Comparison of ENCODE assay signal across 2 cellular contexts in the genomic region with DNA sequence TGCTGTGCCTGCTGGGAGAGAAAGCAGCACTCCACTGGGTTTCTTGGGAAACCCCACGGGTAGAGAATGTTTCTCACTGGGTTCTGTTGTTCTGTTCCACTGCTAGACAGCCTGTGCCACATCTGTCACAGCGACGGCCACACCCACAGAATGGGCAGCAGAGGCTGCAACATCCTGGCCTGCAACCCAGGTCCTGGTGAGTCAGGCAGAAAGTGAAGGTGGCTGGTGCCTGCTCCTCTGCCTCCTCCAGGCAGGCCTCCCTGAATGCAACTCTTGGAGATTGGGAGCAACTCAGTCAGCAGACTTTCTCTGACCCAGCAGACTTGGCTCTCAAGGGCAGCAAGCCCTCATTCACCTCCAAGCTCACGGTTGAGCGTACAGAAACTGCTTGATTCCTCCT.
TF ChIP-seq lines count a peak whose summit lies in the region.

No MANE protein-coding gene starts in this region.

TF ChIP-seq in A549, 52 proteins besides CTCF, POLR2A, EP300 and RAD21:
- TF ChIP-seq FOSB (CRISPR knock-in tag; IDR thresholded peaks at IDR 0.05) (no peak), ZFP36 (IDR thresholded peaks at IDR 0.05; ENCODE audit: borderline replicate concordance, partially characterized antibody) (peak; percentile 92)

TF ChIP-seq in K562, 482 proteins besides CTCF, POLR2A, EP300 and RAD21:
- TF ChIP-seq XRCC4 (IDR thresholded peaks at IDR 0.05; ENCODE audit: extremely low read depth, insufficient read depth, insufficient read length) (no peak), SMARCA5 (IDR thresholded peaks at IDR 0.05) (peak; percentile 64; the same call in 1 of the 2 replicates), ZNF146 (CRISPR knock-in tag; IDR thresholded peaks at IDR 0.05; ENCODE audit: unreplicated experiment) (no peak), TCFL5 (CRISPR knock-in tag; conservative IDR thresholded peaks at IDR 0.05) (no peak), CEBPG (CRISPR knock-in tag; IDR thresholded peaks at IDR 0.05) (no peak), CEBPG (tag; conservative IDR thresholded peaks at IDR 0.05 in 1 of 2, IDR thresholded peaks at IDR 0.05 in 1 of 2) (no peak), TOE1 (IDR thresholded peaks at IDR 0.05; ENCODE audit: borderline replicate concordance) (no peak), TOE1 (CRISPR knock-in tag; IDR thresholded peaks at IDR 0.05; ENCODE audit: borderline replicate concordance, low read depth) (no peak), NEUROD1 (IDR thresholded peaks at IDR 0.05; ENCODE audit: borderline replicate concordance, low read depth, low read length, partially characterized antibody) (no peak), ZFP36 (IDR thresholded peaks at IDR 0.05; ENCODE audit: low read depth, low read length, partially characterized antibody) (peak; percentile 98), ETV1 (tag; conservative IDR thresholded peaks at IDR 0.05; ENCODE audit: low read depth) (no peak), SMARCA4 (IDR thresholded peaks at IDR 0.05) (no peak), ZNF354B (CRISPR knock-in tag; IDR thresholded peaks at IDR 0.05) (no peak), BCOR (IDR thresholded peaks at IDR 0.05) (0 out of 2 replicates have a peak, but pooled peaks have one; percentile 17), RBM25 (IDR thresholded peaks at IDR 0.05; ENCODE audit: low read depth, low read length, severe bottlenecking) (peak; percentile 61), ZNF766 (CRISPR knock-in tag; conservative IDR thresholded peaks at IDR 0.05) (no peak), ZNF436 (CRISPR knock-in tag; IDR thresholded peaks at IDR 0.05) (0 out of 2 replicates have a peak, but pooled peaks have one; percentile 41)
- TF ChIP-seq, protein P1, sequence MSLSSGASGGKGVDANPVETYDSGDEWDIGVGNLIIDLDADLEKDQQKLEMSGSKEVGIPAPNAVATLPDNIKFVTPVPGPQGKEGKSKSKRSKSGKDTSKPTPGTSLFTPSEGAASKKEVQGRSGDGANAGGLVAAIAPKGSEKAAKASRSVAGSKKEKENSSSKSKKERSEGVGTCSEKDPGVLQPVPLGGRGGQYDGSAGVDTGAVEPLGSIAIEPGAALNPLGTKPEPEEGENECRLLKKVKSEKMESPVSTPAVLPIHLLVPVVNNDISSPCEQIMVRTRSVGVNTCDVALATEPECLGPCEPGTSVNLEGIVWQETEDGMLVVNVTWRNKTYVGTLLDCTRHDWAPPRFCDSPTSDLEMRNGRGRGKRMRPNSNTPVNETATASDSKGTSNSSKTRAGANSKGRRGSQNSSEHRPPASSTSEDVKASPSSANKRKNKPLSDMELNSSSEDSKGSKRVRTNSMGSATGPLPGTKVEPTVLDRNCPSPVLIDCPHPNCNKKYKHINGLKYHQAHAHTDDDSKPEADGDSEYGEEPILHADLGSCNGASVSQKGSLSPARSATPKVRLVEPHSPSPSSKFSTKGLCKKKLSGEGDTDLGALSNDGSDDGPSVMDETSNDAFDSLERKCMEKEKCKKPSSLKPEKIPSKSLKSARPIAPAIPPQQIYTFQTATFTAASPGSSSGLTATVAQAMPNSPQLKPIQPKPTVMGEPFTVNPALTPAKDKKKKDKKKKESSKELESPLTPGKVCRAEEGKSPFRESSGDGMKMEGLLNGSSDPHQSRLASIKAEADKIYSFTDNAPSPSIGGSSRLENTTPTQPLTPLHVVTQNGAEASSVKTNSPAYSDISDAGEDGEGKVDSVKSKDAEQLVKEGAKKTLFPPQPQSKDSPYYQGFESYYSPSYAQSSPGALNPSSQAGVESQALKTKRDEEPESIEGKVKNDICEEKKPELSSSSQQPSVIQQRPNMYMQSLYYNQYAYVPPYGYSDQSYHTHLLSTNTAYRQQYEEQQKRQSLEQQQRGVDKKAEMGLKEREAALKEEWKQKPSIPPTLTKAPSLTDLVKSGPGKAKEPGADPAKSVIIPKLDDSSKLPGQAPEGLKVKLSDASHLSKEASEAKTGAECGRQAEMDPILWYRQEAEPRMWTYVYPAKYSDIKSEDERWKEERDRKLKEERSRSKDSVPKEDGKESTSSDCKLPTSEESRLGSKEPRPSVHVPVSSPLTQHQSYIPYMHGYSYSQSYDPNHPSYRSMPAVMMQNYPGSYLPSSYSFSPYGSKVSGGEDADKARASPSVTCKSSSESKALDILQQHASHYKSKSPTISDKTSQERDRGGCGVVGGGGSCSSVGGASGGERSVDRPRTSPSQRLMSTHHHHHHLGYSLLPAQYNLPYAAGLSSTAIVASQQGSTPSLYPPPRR (CRISPR knock-in tag; IDR thresholded peaks at IDR 0.05; ENCODE audit: borderline replicate concordance), result no peak
- TF ChIP-seq, protein P2, sequence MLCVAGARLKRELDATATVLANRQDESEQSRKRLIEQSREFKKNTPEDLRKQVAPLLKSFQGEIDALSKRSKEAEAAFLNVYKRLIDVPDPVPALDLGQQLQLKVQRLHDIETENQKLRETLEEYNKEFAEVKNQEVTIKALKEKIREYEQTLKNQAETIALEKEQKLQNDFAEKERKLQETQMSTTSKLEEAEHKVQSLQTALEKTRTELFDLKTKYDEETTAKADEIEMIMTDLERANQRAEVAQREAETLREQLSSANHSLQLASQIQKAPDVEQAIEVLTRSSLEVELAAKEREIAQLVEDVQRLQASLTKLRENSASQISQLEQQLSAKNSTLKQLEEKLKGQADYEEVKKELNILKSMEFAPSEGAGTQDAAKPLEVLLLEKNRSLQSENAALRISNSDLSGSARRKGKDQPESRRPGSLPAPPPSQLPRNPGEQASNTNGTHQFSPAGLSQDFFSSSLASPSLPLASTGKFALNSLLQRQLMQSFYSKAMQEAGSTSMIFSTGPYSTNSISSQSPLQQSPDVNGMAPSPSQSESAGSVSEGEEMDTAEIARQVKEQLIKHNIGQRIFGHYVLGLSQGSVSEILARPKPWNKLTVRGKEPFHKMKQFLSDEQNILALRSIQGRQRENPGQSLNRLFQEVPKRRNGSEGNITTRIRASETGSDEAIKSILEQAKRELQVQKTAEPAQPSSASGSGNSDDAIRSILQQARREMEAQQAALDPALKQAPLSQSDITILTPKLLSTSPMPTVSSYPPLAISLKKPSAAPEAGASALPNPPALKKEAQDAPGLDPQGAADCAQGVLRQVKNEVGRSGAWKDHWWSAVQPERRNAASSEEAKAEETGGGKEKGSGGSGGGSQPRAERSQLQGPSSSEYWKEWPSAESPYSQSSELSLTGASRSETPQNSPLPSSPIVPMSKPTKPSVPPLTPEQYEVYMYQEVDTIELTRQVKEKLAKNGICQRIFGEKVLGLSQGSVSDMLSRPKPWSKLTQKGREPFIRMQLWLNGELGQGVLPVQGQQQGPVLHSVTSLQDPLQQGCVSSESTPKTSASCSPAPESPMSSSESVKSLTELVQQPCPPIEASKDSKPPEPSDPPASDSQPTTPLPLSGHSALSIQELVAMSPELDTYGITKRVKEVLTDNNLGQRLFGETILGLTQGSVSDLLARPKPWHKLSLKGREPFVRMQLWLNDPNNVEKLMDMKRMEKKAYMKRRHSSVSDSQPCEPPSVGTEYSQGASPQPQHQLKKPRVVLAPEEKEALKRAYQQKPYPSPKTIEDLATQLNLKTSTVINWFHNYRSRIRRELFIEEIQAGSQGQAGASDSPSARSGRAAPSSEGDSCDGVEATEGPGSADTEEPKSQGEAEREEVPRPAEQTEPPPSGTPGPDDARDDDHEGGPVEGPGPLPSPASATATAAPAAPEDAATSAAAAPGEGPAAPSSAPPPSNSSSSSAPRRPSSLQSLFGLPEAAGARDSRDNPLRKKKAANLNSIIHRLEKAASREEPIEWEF (CRISPR knock-in tag; IDR thresholded peaks at IDR 0.05), result no peak
